Comparison of ENCODE assay signal across 9 cellular contexts in genomic region chr2:5019324-5019723, GRCh38.
"Had no signal": no experiment of that assay in that cellular context is flagged by ENCODE, and none has a peak within 500 bp of the region (broad histone marks: within the 10 kb centered on the region; RNA-seq: fewer than 3 reads in every experiment).

No MANE protein-coding gene starts in this region.

- ATAC-seq: HCT116, K562 had no signal

- DNase-seq: GM23248, GOT3, H7, HFFc6, IMR-90, KG1 had no signal

- H3K4me3 ChIP-seq: GM23248, HAP-1, K562 had no signal

- H3K27ac ChIP-seq: GM23248 had no signal

- H3K4me1 ChIP-seq: HAP-1 had no signal

- H3K9me3 ChIP-seq: HAP-1 had no signal

- H2AFZ ChIP-seq: GM23248 had no signal

- H3K36me3 ChIP-seq: HAP-1 had no signal

- H3K9ac ChIP-seq: GM23248 had no signal
